Comparison of ENCODE assay signal across 8 cellular contexts in genomic region chr21:46661211-46661625, GRCh38. TPM values are rescaled to one million over a fixed set of nuclear protein-coding genes. Genes with fewer than 3 reads are reported as not detected.
DNase-seq lines count a peak whose midpoint lies in the region; ATAC-seq and TF ChIP-seq lines count a peak whose summit lies in the region.

No MANE protein-coding gene starts in this region.

- H3K27ac Mint-ChIP-seq in WTC11 (no peak overlapping the region), memory B cell (no peak overlapping the region)
- no peak overlapping the region for H3K27ac Mint-ChIP-seq in effector memory CD8-positive, alpha-beta T cell

- CTCF ChIA-PET in WTC11 (lab: Charles Lee) = interaction anchor here (0.7 to 1.7 kb wide), 6 partner anchors 18 to 250 kb away, joined by 3 to 6 read pairs (median 3); partner anchors contain the start of gene PRMT2

- H3K4me3 Mint-ChIP-seq in WTC11 = peak overlapping the region; percentile 60
- H3K4me3 Mint-ChIP-seq in effector memory CD8-positive, alpha-beta T cell = peak overlapping the region; percentile 53
- peak overlapping the region; percentile 21 for H3K4me3 Mint-ChIP-seq in memory B cell

- POLR2A ChIA-PET in WTC11 (lab: Charles Lee) = no interaction called here

- peaks cover 4% of the 10 kb centered on the region; the same call in 1 of the 2 replicates for H3K27me3 Mint-ChIP-seq in WTC11 (ENCODE audit: low read depth)
- no peaks in the 10 kb centered on the region for H3K27me3 Mint-ChIP-seq in effector memory CD8-positive, alpha-beta T cell
- H3K27me3 Mint-ChIP-seq in memory B cell = no peaks in the 10 kb centered on the region

- DNase-seq in activated CD8-positive, alpha-beta memory T cell treated with anti-CD3 and anti-CD28 coated beads for 24 hours = peak; percentile 79
- DNase-seq in activated CD8-positive, alpha-beta memory T cell treated with anti-CD3 and anti-CD28 coated beads, Interleukin-2, amount 50 U/mL, for 48 hours = no peak
- DNase-seq in WTC11 (ENCODE audit: low spot score) (peak; percentile 74), memory B cell (ENCODE audit: low spot score in 2 of 2) (peak; percentile 12 to 21), tibial artery (peak in 1 of 2 donors; percentile 80), NOMO-1 treated with dmso at 0.1 percent for 144 hours (lab: John Stamatoyannopoulos, UW; ENCODE audit: unreplicated experiment) (no peak)
- peak; percentile 33 to 40 (median 35) for DNase-seq in effector memory CD8-positive, alpha-beta T cell

- H3K36me3 Mint-ChIP-seq in WTC11 (peaks cover 20% of the 10 kb centered on the region), memory B cell (peaks cover 40% of the 10 kb centered on the region)
- peaks cover 31% of the 10 kb centered on the region for H3K36me3 Mint-ChIP-seq in effector memory CD8-positive, alpha-beta T cell (ENCODE audit: insufficient read depth)

- H3K4me1 Mint-ChIP-seq in WTC11 (peaks cover 5% of the 10 kb centered on the region), memory B cell (no peaks in the 10 kb centered on the region)
- peaks cover 15 to 18% of the 10 kb centered on the region in 2 donors for H3K4me1 Mint-ChIP-seq in effector memory CD8-positive, alpha-beta T cell (ENCODE audit: low read depth in 2 of 2)

- peaks cover 0 to 4% (median 0%) of the 10 kb centered on the region in 4 donors for H3K4me1 ChIP-seq in tibial artery

- no peaks in the 10 kb centered on the region for H3K27me3 ChIP-seq in tibial artery

- intact Hi-C loops in tibial artery (cut with DNase I; ENCODE audit: low total_unique reads) = no loop called here

- H3K4me3 ChIP-seq in tibial artery = peak overlapping the region; percentile 44 to 49

- peak; percentile 86 for ATAC-seq in WTC11
- ATAC-seq in effector memory CD8-positive, alpha-beta T cell (replicated peaks) = peak; percentile 78
- peak; percentile 71 for ATAC-seq in memory B cell (ENCODE audit: low read depth)
- no peak for ATAC-seq in HG03095 (IDR thresholded peaks at IDR 0.05; ENCODE audit: unreplicated experiment)

- peak; percentile 89 for TF ChIP-seq CTCF in WTC11 (IDR thresholded peaks at IDR 0.05)
- peak; percentile 56 to 63 for TF ChIP-seq CTCF in tibial artery (IDR thresholded peaks at IDR 0.05)

- H3K27ac ChIP-seq in tibial artery = peak overlapping the region; percentile 29 to 77

- peaks cover 7% of the 10 kb centered on the region for H3K9me3 Mint-ChIP-seq in WTC11
- H3K9me3 Mint-ChIP-seq in effector memory CD8-positive, alpha-beta T cell = peaks cover 1 to 3% of the 10 kb centered on the region in 2 donors
- H3K9me3 Mint-ChIP-seq in memory B cell = peaks cover 2% of the 10 kb centered on the region

- no peaks in the 10 kb centered on the region for H3K9me3 ChIP-seq in tibial artery

- H3K36me3 ChIP-seq in tibial artery = peaks cover 40 to 74% (median 56%) of the 10 kb centered on the region in 3 donors

TF ChIP-seq in WTC11, 78 proteins besides CTCF, POLR2A, EP300 and RAD21:
- TF ChIP-seq, protein P1, sequence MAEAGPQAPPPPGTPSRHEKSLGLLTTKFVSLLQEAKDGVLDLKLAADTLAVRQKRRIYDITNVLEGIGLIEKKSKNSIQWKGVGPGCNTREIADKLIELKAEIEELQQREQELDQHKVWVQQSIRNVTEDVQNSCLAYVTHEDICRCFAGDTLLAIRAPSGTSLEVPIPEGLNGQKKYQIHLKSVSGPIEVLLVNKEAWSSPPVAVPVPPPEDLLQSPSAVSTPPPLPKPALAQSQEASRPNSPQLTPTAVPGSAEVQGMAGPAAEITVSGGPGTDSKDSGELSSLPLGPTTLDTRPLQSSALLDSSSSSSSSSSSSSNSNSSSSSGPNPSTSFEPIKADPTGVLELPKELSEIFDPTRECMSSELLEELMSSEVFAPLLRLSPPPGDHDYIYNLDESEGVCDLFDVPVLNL (CRISPR knock-in tag; IDR thresholded peaks at IDR 0.05; ENCODE audit: borderline replicate concordance, low read depth) = no peak
- TF ChIP-seq FOXP1 (CRISPR knock-in tag; IDR thresholded peaks at IDR 0.05; ENCODE audit: borderline replicate concordance) (no peak), ZSCAN18 (CRISPR knock-in tag; IDR thresholded peaks at IDR 0.05) (no peak), MAX (CRISPR knock-in tag; IDR thresholded peaks at IDR 0.05) (no peak), JUN (CRISPR knock-in tag; IDR thresholded peaks at IDR 0.05) (no peak), CREB1 (CRISPR knock-in tag; IDR thresholded peaks at IDR 0.05) (no peak)
- TF ChIP-seq, protein P2, sequence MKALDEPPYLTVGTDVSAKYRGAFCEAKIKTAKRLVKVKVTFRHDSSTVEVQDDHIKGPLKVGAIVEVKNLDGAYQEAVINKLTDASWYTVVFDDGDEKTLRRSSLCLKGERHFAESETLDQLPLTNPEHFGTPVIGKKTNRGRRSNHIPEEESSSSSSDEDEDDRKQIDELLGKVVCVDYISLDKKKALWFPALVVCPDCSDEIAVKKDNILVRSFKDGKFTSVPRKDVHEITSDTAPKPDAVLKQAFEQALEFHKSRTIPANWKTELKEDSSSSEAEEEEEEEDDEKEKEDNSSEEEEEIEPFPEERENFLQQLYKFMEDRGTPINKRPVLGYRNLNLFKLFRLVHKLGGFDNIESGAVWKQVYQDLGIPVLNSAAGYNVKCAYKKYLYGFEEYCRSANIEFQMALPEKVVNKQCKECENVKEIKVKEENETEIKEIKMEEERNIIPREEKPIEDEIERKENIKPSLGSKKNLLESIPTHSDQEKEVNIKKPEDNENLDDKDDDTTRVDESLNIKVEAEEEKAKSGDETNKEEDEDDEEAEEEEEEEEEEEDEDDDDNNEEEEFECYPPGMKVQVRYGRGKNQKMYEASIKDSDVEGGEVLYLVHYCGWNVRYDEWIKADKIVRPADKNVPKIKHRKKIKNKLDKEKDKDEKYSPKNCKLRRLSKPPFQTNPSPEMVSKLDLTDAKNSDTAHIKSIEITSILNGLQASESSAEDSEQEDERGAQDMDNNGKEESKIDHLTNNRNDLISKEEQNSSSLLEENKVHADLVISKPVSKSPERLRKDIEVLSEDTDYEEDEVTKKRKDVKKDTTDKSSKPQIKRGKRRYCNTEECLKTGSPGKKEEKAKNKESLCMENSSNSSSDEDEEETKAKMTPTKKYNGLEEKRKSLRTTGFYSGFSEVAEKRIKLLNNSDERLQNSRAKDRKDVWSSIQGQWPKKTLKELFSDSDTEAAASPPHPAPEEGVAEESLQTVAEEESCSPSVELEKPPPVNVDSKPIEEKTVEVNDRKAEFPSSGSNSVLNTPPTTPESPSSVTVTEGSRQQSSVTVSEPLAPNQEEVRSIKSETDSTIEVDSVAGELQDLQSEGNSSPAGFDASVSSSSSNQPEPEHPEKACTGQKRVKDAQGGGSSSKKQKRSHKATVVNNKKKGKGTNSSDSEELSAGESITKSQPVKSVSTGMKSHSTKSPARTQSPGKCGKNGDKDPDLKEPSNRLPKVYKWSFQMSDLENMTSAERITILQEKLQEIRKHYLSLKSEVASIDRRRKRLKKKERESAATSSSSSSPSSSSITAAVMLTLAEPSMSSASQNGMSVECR (CRISPR knock-in tag; IDR thresholded peaks at IDR 0.05; ENCODE audit: borderline replicate concordance) = no peak
- TF ChIP-seq, protein P3, sequence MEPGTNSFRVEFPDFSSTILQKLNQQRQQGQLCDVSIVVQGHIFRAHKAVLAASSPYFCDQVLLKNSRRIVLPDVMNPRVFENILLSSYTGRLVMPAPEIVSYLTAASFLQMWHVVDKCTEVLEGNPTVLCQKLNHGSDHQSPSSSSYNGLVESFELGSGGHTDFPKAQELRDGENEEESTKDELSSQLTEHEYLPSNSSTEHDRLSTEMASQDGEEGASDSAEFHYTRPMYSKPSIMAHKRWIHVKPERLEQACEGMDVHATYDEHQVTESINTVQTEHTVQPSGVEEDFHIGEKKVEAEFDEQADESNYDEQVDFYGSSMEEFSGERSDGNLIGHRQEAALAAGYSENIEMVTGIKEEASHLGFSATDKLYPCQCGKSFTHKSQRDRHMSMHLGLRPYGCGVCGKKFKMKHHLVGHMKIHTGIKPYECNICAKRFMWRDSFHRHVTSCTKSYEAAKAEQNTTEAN (CRISPR knock-in tag; IDR thresholded peaks at IDR 0.05) = no peak

RNA-seq across cellular contexts. Expression of gene PRMT2, which starts 25.7 kb away (rescaled TPM):
- 53.7 to 57.9 TPM (median 56.6 TPM) in 3 replicates for total RNA-seq in WTC11 (2021)

RNA-seq across cellular contexts. Expression of gene S100B, which starts 56.3 kb away (rescaled TPM):
- total RNA-seq in WTC11 (2021) = 0.34 to 0.46 TPM in 2 of 3 replicates, not detected in the other

Comparison
In these comparisons a context has a peak if more than half of its experiments do, and no peak if none do; other contexts are left out.
1. DNase-seq: peak in activated CD8-positive, alpha-beta memory T cell treated with anti-CD3 and anti-CD28 coated beads for 24 hours (single experiment), WTC11 (single experiment), effector memory CD8-positive, alpha-beta T cell (3 of 3) and memory B cell (2 of 2); none in activated CD8-positive, alpha-beta memory T cell treated with anti-CD3 and anti-CD28 coated beads, Interleukin-2, amount 50 U/mL, for 48 hours (single experiment) and NOMO-1 treated with dmso at 0.1 percent for 144 hours (single experiment).
2. Peak in every context shown above with its lines, with median percentiles within 50 percentile points of each other: H3K4me3 Mint-ChIP-seq.